Comparison of ENCODE assay signal across 21 cellular contexts in genomic region chr2:88171966-88172365, GRCh38. TPM values are rescaled to one million over a fixed set of nuclear protein-coding genes. Genes with fewer than 3 reads are reported as not detected.
"Had no signal": no experiment of that assay in that cellular context is flagged by ENCODE, and none has a peak within 500 bp of the region (broad histone marks: within the 10 kb centered on the region; RNA-seq: fewer than 3 reads in every experiment).

No MANE protein-coding gene starts in this region.

- H3K36me3 ChIP-seq: breast epithelium, heart left ventricle, SJCRH30 had no signal

- H3K27me3 Mint-ChIP-seq: stimulated activated memory B cell treated with anti-CD40 and anti-IgM and Interleukin-4, amounts not matched to agents 10 μg/mL and 1 μg/mL and 100 μg/mL, for 72 hours had no signal

- H3K4me3 Mint-ChIP-seq: activated CD4-positive, alpha-beta T cell treated with anti-CD3 and anti-CD28 coated beads for 36 hours; activated CD8-positive, alpha-beta T cell treated with anti-CD3 and anti-CD28 coated beads for 36 hours had no signal

- DNase-seq: activated CD4-positive, alpha-beta T cell treated with anti-CD3 and anti-CD28 coated beads for 36 hours; activated CD8-positive, alpha-beta memory T cell treated with anti-CD3 and anti-CD28 coated beads, Interleukin-2, amount 50 U/mL, for 4 hours; activated CD8-positive, alpha-beta T cell treated with anti-CD3 and anti-CD28 coated beads for 36 hours; activated naive CD4-positive, alpha-beta T cell treated with anti-CD3 and anti-CD28 coated beads, Interleukin-2, amount 50 U/mL, for 16 hours; dorsolateral prefrontal cortex; heart left ventricle; islet precursor cell; mammary epithelial cell; posterior cingulate gyrus; right cardiac atrium; SJCRH30; small intestine; substantia nigra; SW 1271; T-helper 9 cell; trophoblast cell had no signal

- H3K4me1 Mint-ChIP-seq: activated CD4-positive, alpha-beta T cell treated with anti-CD3 and anti-CD28 coated beads for 36 hours had no signal

- H3K4me1 ChIP-seq: breast epithelium, SJCRH30 had no signal

- H3K27me3 ChIP-seq: breast epithelium, heart left ventricle, SJCRH30 had no signal

- H3K4me3 ChIP-seq: SJCRH30 had no signal

- ATAC-seq: activated CD4-positive, alpha-beta T cell treated with anti-CD3 and anti-CD28 coated beads for 36 hours; activated CD8-positive, alpha-beta T cell treated with anti-CD3 and anti-CD28 coated beads for 36 hours; esophagus mucosa; heart left ventricle; left lobe of liver; right cardiac atrium; stimulated activated memory B cell treated with anti-CD40 and anti-IgM and Interleukin-4, amounts not matched to agents 10 μg/mL and 1 μg/mL and 100 μg/mL, for 72 hours had no signal

- H3K9me3 Mint-ChIP-seq: activated CD8-positive, alpha-beta T cell treated with anti-CD3 and anti-CD28 coated beads for 36 hours had no signal

- H3K27ac Mint-ChIP-seq: activated CD4-positive, alpha-beta T cell treated with anti-CD3 and anti-CD28 coated beads for 36 hours; activated CD8-positive, alpha-beta T cell treated with anti-CD3 and anti-CD28 coated beads for 36 hours had no signal

- H3K27ac ChIP-seq: SJCRH30 had no signal

RNA-seq across cellular contexts. Expression of gene THNSL2, which starts 1.8 kb away (rescaled TPM):
- total RNA-seq: SJCRH30 had no signal

RNA-seq across cellular contexts. Expression of gene FABP1, which starts 44.1 kb away (rescaled TPM):
- total RNA-seq: activated CD4-positive, alpha-beta T cell treated with anti-CD3 and anti-CD28 coated beads for 36 hours; activated CD8-positive, alpha-beta T cell treated with anti-CD3 and anti-CD28 coated beads for 36 hours; esophagus mucosa; fibroblast of villous mesenchyme; heart left ventricle; mammary epithelial cell; right cardiac atrium had no signal
- polyA plus RNA-seq: mammary epithelial cell had no signal
